19 cellular contexts compared by ENCODE assay signal in the genomic region with DNA sequence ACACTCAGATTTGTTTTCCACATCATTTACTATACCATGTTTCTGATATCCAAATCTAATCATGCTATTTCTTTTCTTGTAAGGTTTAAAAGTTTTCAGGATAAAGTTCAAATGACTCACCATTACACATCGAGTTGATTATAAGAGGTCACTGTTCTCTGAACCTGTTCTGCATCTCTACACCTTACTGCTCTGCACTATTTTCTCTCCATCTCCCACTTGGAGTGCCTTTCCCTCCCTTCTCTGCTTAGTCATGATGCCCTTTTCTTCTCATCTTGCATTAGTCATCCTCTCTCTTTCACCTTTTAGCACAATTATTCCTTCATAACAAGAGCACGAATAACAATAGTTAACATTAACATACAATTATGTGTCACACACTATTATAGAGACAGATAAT. TPM values are rescaled to one million over a fixed set of nuclear protein-coding genes. Genes with fewer than 3 reads are reported as not detected.
"Had no signal": no experiment of that assay in that cellular context is flagged by ENCODE, and none has a peak within 500 bp of the region (broad histone marks: within the 10 kb centered on the region; RNA-seq: fewer than 3 reads in every experiment).

No MANE protein-coding gene starts in this region.

- H3K27ac ChIP-seq: body of pancreas, coronary artery, pancreas, tibial nerve, vagina had no signal

- H3K4me3 Mint-ChIP-seq: activated B cell treated with CpG ODN at 0.5 μM for 24 hours; activated naive CD8-positive, alpha-beta T cell; central memory CD8-positive, alpha-beta T cell; naive thymus-derived CD8-positive, alpha-beta T cell had no signal

- H3K27ac Mint-ChIP-seq: activated B cell treated with CpG ODN at 0.5 μM for 24 hours; activated naive CD8-positive, alpha-beta T cell; naive thymus-derived CD8-positive, alpha-beta T cell had no signal

- ATAC-seq: body of pancreas; left lobe of liver; naive thymus-derived CD8-positive, alpha-beta T cell; pancreas had no signal

- H3K27me3 Mint-ChIP-seq: activated B cell treated with CpG ODN at 0.5 μM for 24 hours; activated naive CD8-positive, alpha-beta T cell; central memory CD8-positive, alpha-beta T cell; naive thymus-derived CD8-positive, alpha-beta T cell had no signal

- H3K36me3 Mint-ChIP-seq: activated naive CD8-positive, alpha-beta T cell; naive thymus-derived CD8-positive, alpha-beta T cell had no signal

- DNase-seq: activated B cell treated with CpG ODN at 0.5 μM for 24 hours; activated CD4-positive, alpha-beta T cell treated with anti-CD3 and anti-CD28 coated beads for 48 hours; activated gamma-delta T cell treated with Interleukin-2 at 50 U/mL for 16 hours; amniotic stem cell; body of pancreas; foreskin melanocyte; naive thymus-derived CD8-positive, alpha-beta T cell; pancreas; retina; stimulated activated CD4-positive, alpha-beta T cell treated with anti-CD3 and anti-CD28 coated beads, Interleukin-4, amount 100 ng/mL, for 24 hours; stimulated activated naive CD4-positive, alpha-beta T cell; substantia nigra; T-helper 2 cell had no signal

- H3K4me1 Mint-ChIP-seq: activated B cell treated with CpG ODN at 0.5 μM for 24 hours; central memory CD8-positive, alpha-beta T cell; naive thymus-derived CD8-positive, alpha-beta T cell had no signal

RNA-seq across cellular contexts. Expression of a gene that starts 37.5 kb away (rescaled TPM):
- total RNA-seq: activated B cell treated with CpG ODN at 0.5 μM for 24 hours; left lobe of liver; naive thymus-derived CD8-positive, alpha-beta T cell; tibial nerve; vagina had no signal
- polyA plus RNA-seq: naive thymus-derived CD8-positive, alpha-beta T cell had no signal
